In the genomic region with DNA sequence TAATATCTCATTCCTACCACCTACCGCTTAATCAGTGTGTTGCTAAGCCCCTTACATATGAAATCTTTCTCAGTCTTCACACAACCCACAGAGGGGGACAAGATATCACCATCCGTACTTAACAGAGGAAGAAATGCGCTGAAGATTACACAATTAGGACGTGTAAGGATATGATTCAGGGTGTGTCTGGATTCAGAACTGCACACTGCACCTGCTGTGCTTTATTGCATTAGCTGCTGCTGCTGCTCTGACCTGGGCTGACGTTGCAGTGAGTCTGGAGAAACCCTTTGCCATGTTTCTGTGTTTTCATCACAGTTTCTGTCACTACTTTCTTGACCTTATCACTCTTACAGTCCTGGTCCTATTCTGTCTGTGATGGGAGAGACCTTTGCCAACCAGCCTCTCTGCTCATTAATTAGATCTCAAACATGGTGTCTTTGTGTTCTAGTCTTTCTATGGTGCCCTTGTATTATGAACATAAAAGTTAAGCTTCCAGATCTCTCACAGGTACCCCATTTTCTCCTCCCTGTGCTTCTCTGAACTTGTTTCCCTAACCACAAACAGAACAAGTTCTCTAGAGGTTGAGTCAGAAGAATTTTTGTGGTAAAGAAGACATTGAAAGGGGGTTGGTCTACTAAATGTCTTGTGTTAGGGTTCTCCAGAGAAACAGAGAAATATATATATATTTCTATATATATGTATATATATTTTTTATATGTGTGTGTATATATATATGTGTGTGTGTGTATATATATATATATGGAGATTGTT, we compare ENCODE assay signal across 16 cellular contexts.
DNase-seq lines count a peak whose midpoint lies in the region; TF ChIP-seq lines count a peak whose summit lies in the region.
"Had no signal": no experiment of that assay in that cellular context is flagged by ENCODE, and none has a peak within 500 bp of the region (broad histone marks: within the 10 kb centered on the region; RNA-seq: fewer than 3 reads in every experiment).

No MANE protein-coding gene starts in this region.

- TF ChIP-seq POLR2A in Peyer's patch (IDR thresholded peaks at IDR 0.05) = no peak

- DNase-seq in GM03348 (ENCODE audit: low spot score) (peak; percentile 57), NOMO-1 (lab: John Stamatoyannopoulos, UW; ENCODE audit: unreplicated experiment in 2 of 2) (peak; percentile 48 to 65), epithelial cell of esophagus (ENCODE audit: low read depth) (peak; percentile 43), renal cortical epithelial cell (ENCODE audit: low read depth) (peak; percentile 80), D341Med (ENCODE audit: low spot score) (no peak), Peyer's patch (no peak), C1 segment of cervical spinal cord (lab: John Stamatoyannopoulos, UW) (no peak)
- DNase-seq in activated CD4-positive, CD25-positive, alpha-beta regulatory T cell (lab: John Stamatoyannopoulos, UW) = no peak
- DNase-seq: activated B cell treated with CpG ODN at 0.5 μM for 24 hours; activated CD8-positive, alpha-beta memory T cell treated with anti-CD3 and anti-CD28 coated beads, Interleukin-2, amount 50 U/mL, for 4 hours; activated naive CD8-positive, alpha-beta T cell treated with anti-CD3 and anti-CD28 coated beads, Interleukin-2, amount 50 U/mL, for 24 hours; cortex of kidney; GOT3; NCI-H2107; SW 1271 had no signal

- no peaks in the 10 kb centered on the region for H3K27me3 ChIP-seq in Peyer's patch

- H3K27ac ChIP-seq in Peyer's patch = no peak overlapping the region
- H3K27ac ChIP-seq: C4-2B had no signal

- TF ChIP-seq CTCF in epithelial cell of esophagus (IDR thresholded peaks at IDR 0.05; ENCODE audit: insufficient read depth, low read depth, low read length, missing control alignments) (no peak), Peyer's patch (IDR thresholded peaks at IDR 0.05) (no peak)

- no peaks in the 10 kb centered on the region for H3K9me3 ChIP-seq in Peyer's patch

- H3K36me3 ChIP-seq in Peyer's patch = no peaks in the 10 kb centered on the region

- H3K4me1 ChIP-seq in Peyer's patch = no peaks in the 10 kb centered on the region

- no peak overlapping the region for H3K4me3 ChIP-seq in epithelial cell of esophagus (ENCODE audit: low read length)
- no peak overlapping the region for H3K4me3 ChIP-seq in Peyer's patch

Comparison
In these comparisons a context has a peak if more than half of its experiments do, and no peak if none do; other contexts are left out.
1. DNase-seq: peak in GM03348 (single experiment), NOMO-1 (2 of 2), epithelial cell of esophagus (single experiment) and renal cortical epithelial cell (single experiment); none in activated CD4-positive, CD25-positive, alpha-beta regulatory T cell (0 of 4), D341Med (single experiment), Peyer's patch (0 of 3) and C1 segment of cervical spinal cord (0 of 14).